In the genomic region with DNA sequence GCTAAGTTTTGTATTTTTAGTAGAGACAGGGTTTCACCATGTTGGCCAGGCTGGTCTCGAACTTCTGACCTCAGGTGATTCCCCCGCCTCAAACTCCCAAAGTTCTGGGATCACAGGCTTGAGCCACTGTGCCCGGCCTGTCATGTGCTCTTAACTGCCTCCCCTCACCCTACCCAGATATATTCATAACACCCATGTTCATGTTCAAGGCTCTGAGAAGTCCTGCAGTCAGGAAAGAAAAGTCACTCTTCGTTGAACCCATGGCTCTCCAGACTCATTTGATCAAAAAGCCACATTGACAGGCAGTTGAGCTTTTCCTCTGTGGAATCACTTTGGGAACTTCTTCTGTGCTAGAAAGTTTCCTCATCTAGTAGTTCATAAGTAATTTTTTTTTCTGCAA, we compare ENCODE assay signal across 26 cellular contexts.
DNase-seq lines count a peak whose midpoint lies in the region; ATAC-seq, FAIRE-seq and TF ChIP-seq lines count a peak whose summit lies in the region.
"Had no signal": no experiment of that assay in that cellular context is flagged by ENCODE, and none has a peak within 500 bp of the region (broad histone marks: within the 10 kb centered on the region; RNA-seq: fewer than 3 reads in every experiment).

No MANE protein-coding gene starts in this region.

- no peaks in the 10 kb centered on the region for H3K27me3 Mint-ChIP-seq in mesothelial cell of epicardium (ENCODE audit: low read depth)
- H3K27me3 Mint-ChIP-seq in activated CD4-positive, alpha-beta memory T cell treated with anti-CD3 and anti-CD28 coated beads for 36 hours = no peaks in the 10 kb centered on the region
- H3K27me3 Mint-ChIP-seq: CD4-positive, alpha-beta memory T cell; CD4-positive, CD25-positive, alpha-beta regulatory T cell; CD8-positive, alpha-beta memory T cell had no signal

- no peaks in the 10 kb centered on the region; a peak in 2 of 5 replicates for H3K27me3 ChIP-seq in K562 (ENCODE audit: control insufficient read depth in 2 of 2, insufficient read depth in 2 of 2, low read length in 2 of 2)
- H3K27me3 ChIP-seq: BE2C, BLaER1 had no signal

- H3K4me3 Mint-ChIP-seq in mesothelial cell of epicardium = no peak overlapping the region
- H3K4me3 Mint-ChIP-seq in activated CD4-positive, alpha-beta memory T cell treated with anti-CD3 and anti-CD28 coated beads for 36 hours = no peak overlapping the region
- H3K4me3 Mint-ChIP-seq: CD14-positive monocyte; CD4-positive, alpha-beta memory T cell; CD4-positive, CD25-positive, alpha-beta regulatory T cell; CD8-positive, alpha-beta memory T cell had no signal

- H3K36me3 Mint-ChIP-seq in mesothelial cell of epicardium = no peaks in the 10 kb centered on the region
- H3K36me3 Mint-ChIP-seq in activated CD4-positive, alpha-beta memory T cell treated with anti-CD3 and anti-CD28 coated beads for 36 hours = no peaks in the 10 kb centered on the region
- H3K36me3 Mint-ChIP-seq: CD14-positive monocyte; CD4-positive, alpha-beta memory T cell; CD4-positive, CD25-positive, alpha-beta regulatory T cell; CD8-positive, alpha-beta memory T cell had no signal

- no peaks in the 10 kb centered on the region for H3K9me1 ChIP-seq in K562 (ENCODE audit: control insufficient read depth, insufficient read depth, low read length)

- ATAC-seq in K562 = no peak
- ATAC-seq in GM21390 (IDR thresholded peaks at IDR 0.05; ENCODE audit: unreplicated experiment) = no peak
- ATAC-seq: GM12878 had no signal

- TF ChIP-seq EP300 in K562 (IDR thresholded peaks at IDR 0.05; ENCODE audit: low read length) = no peak

- DNase-seq in K562 (ENCODE audit: extremely low read depth in 1 of 4, low spot score in 3 of 4) (no peak), mesothelial cell of epicardium (ENCODE audit: low spot score in 2 of 2, unreplicated experiment in 2 of 2) (no peak), LoVo (ENCODE audit: low spot score) (no peak)
- DNase-seq in activated CD4-positive, alpha-beta memory T cell treated with anti-CD3 and anti-CD28 coated beads for 36 hours = no peak
- DNase-seq: 8988T; ACHN; BE2C; C1 segment of cervical spinal cord; CD4-positive, alpha-beta memory T cell; CD4-positive, CD25-positive, alpha-beta regulatory T cell; CD8-positive, alpha-beta memory T cell; COR-L47; DMS 273 treated with DMSO at 0.1 percent for 48 hours; DMS153; DMS53; DMS79; DND-41; EL; GDM1 had no signal

- H3K27ac ChIP-seq in K562 (ENCODE audit: extremely low read depth, low read depth, low read length) = no peak overlapping the region
- H3K27ac ChIP-seq: BLaER1 had no signal

- no peak overlapping the region for H3K9ac ChIP-seq in K562 (ENCODE audit: insufficient read depth in 1 of 2, low read depth in 2 of 2, low read length in 2 of 2)
- H3K9ac ChIP-seq: BLaER1 had no signal

- POLR2A ChIA-PET in K562 (lab: Yijun Ruan, JAX) = no interaction called here
- POLR2A ChIA-PET in activated CD4-positive, alpha-beta memory T cell treated with anti-CD3 and anti-CD28 coated beads for 36 hours (lab: Charles Lee) = no interaction called here

- no peak overlapping the region for H2AFZ ChIP-seq in K562 (ENCODE audit: low read depth, low read length)

- CTCF ChIA-PET in K562 (lab: Yijun Ruan, JAX; ENCODE audit: low intra/inter-chr PET ratio) = no interaction called here
- CTCF ChIA-PET in activated CD4-positive, alpha-beta memory T cell treated with anti-CD3 and anti-CD28 coated beads for 36 hours (lab: Charles Lee) = no interaction called here

- no peak overlapping the region for H3K4me2 ChIP-seq in K562 (ENCODE audit: insufficient read depth, low read length)
- H3K4me2 ChIP-seq: BLaER1 had no signal

- in situ Hi-C loops in K562 (cut with MboI) = no loop called here

- H3K9me3 Mint-ChIP-seq in mesothelial cell of epicardium = no peaks in the 10 kb centered on the region
- H3K9me3 Mint-ChIP-seq in activated CD4-positive, alpha-beta memory T cell treated with anti-CD3 and anti-CD28 coated beads for 36 hours = peaks cover 5% of the 10 kb centered on the region
- H3K9me3 Mint-ChIP-seq: CD14-positive monocyte had no signal

- no peaks in the 10 kb centered on the region for H3K79me2 ChIP-seq in K562 (ENCODE audit: control insufficient read depth, insufficient read depth, low read length)

- no peaks in the 10 kb centered on the region for H3K36me3 ChIP-seq in K562 (ENCODE audit: control insufficient read depth, insufficient read depth, low read length)
- H3K36me3 ChIP-seq: BE2C, BLaER1 had no signal

- TF ChIP-seq POLR2A in K562 (conservative IDR thresholded peaks at IDR 0.05) = no peak

- H3K4me1 ChIP-seq in K562 (replicated peaks in 1 of 2; ENCODE audit: control insufficient read depth in 2 of 2, insufficient read depth in 2 of 2, low read length in 2 of 2) = no peaks in the 10 kb centered on the region
- H3K4me1 ChIP-seq: BLaER1 had no signal

- 3% methylated on average over 4 of the region's 4 CpGs for WGBS in K562 (ENCODE audit: insufficient coverage, low coverage, missing lambda C conversion rate)

- TF ChIP-seq RAD21 in K562 (CRISPR knock-in tag; conservative IDR thresholded peaks at IDR 0.05 in 1 of 2, IDR thresholded peaks at IDR 0.05 in 1 of 2) = no peak

- H3K27ac Mint-ChIP-seq in mesothelial cell of epicardium = peak overlapping the region; percentile 79
- H3K27ac Mint-ChIP-seq in activated CD4-positive, alpha-beta memory T cell treated with anti-CD3 and anti-CD28 coated beads for 36 hours = no peak overlapping the region
- H3K27ac Mint-ChIP-seq: CD14-positive monocyte; CD4-positive, alpha-beta memory T cell; CD4-positive, CD25-positive, alpha-beta regulatory T cell; CD8-positive, alpha-beta memory T cell had no signal

- no peaks in the 10 kb centered on the region for H3K9me3 ChIP-seq in K562 (replicated peaks; ENCODE audit: control insufficient read depth, insufficient read depth, low read depth, low read length)
- H3K9me3 ChIP-seq: BE2C, BLaER1 had no signal

- no peak for FAIRE-seq in K562 (lab: Jason Lieb, UNC)
- FAIRE-seq: A204.1, GM12878, GM12892, GM18507 had no signal

- H3K4me3 ChIP-seq in K562 = no peak overlapping the region
- H3K4me3 ChIP-seq: BLaER1, GM12878 had no signal

- BruUV-seq in K562 (replicated peaks; lab: Mats Ljungman, UMichigan) = no TSS peak

- intact Hi-C loops in K562 (cut with micrococcal nuclease) = no loop called here
- intact Hi-C loops in activated CD4-positive, alpha-beta memory T cell treated with anti-CD3 and anti-CD28 coated beads for 36 hours (cut with micrococcal nuclease) = no loop called here

- peaks cover 48% of the 10 kb centered on the region for H3K4me1 Mint-ChIP-seq in mesothelial cell of epicardium
- H3K4me1 Mint-ChIP-seq in activated CD4-positive, alpha-beta memory T cell treated with anti-CD3 and anti-CD28 coated beads for 36 hours (ENCODE audit: low read depth) = no peaks in the 10 kb centered on the region
- H3K4me1 Mint-ChIP-seq: CD14-positive monocyte; CD4-positive, alpha-beta memory T cell; CD4-positive, CD25-positive, alpha-beta regulatory T cell; CD8-positive, alpha-beta memory T cell had no signal

- no peak for TF ChIP-seq CTCF in K562 (IDR thresholded peaks at IDR 0.05 in 2 of 3, conservative IDR thresholded peaks at IDR 0.05 in 1 of 3; ENCODE audit: insufficient read depth in 2 of 3, low read depth in 1 of 3, low read length in 3 of 3)
- no peak for TF ChIP-seq CTCF in mesothelial cell of epicardium (IDR thresholded peaks at IDR 0.05; ENCODE audit: unreplicated experiment)

- H4K20me1 ChIP-seq in K562 (replicated peaks; ENCODE audit: control insufficient read depth, insufficient read depth, low read length) = no peaks in the 10 kb centered on the region; the same call in 1 of the 2 replicates
- H4K20me1 ChIP-seq: BLaER1 had no signal

TF ChIP-seq in K562, 482 proteins besides CTCF, POLR2A, EP300 and RAD21:
- peak; percentile 98 for TF ChIP-seq ZNF239 (CRISPR knock-in tag; IDR thresholded peaks at IDR 0.05)
- no peak for TF ChIP-seq TBP (optimal IDR thresholded peaks at IDR 0.05; ENCODE audit: low read depth, low read length)
TF ChIP-seq in K562: peak in this region for 1.
